In the genomic region with DNA sequence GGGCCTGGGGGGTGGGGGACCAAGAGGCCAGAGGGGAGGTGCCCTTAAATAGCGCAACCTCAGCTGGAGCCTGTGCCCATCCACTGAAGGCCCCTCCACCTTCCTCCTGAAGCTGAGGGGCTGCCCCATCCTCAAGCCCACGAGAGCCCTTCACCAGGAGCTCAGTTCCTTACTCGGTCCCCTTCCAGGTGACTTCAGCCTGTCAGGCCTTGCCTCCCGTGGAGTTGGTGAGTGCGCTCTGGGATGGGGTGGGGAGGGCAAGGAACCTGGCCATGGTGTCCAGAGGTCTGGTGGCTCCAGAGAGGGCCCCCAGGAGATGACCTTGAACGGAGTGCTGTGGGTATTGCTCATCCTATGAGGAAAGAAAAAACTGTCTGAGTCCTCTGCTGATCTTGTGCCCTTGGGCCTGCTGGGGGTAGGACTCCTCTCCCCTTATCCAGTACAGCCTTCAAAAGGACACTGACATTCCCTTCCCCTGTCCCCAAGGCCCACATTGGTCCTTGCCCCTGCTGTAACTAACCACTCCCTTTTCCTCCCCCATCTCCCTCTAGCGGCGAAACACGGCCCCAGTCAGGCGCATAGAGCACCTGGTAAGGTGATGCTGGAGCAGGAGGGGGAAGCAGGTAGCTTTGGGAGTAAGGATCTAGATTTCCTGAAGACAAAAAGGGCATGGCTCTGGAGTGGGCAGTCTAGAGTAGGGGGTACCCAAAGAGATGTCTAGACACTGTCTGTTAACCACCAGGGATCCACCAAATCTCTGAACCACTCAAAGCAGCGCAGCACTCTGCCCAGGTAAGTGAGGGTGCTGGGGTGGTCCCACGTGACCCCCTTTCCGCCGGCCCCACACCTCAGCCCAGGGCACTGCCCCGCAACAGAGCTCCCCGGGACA, we compare ENCODE assay signal across 1 cellular context.
TF ChIP-seq lines count a peak whose summit lies in the region.

No MANE protein-coding gene starts in this region.

TF ChIP-seq in K562, 482 proteins besides CTCF, POLR2A, EP300 and RAD21 (continued from another document):
- TF ChIP-seq ZBTB7A (IDR thresholded peaks at IDR 0.05; ENCODE audit: borderline replicate concordance, control insufficient read depth, low read depth, low read length) (peak; percentile 16; the same call in 1 of the 2 replicates), FOXP1 (CRISPR knock-in tag; IDR thresholded peaks at IDR 0.05) (peak; percentile 64; the same call in 1 of the 2 replicates), RFX1 (IDR thresholded peaks at IDR 0.05) (no peak), EZH2 (IDR thresholded peaks at IDR 0.05; ENCODE audit: borderline replicate concordance, low read depth, low read length) (no peak), ZNF696 (CRISPR knock-in tag; conservative IDR thresholded peaks at IDR 0.05) (no peak), DDX20 (tag; IDR thresholded peaks at IDR 0.05; ENCODE audit: low read depth) (no peak), RBBP5 (IDR thresholded peaks at IDR 0.05; ENCODE audit: borderline replicate concordance, insufficient read depth, low read length, poor library complexity, severe bottlenecking) (no peak), MEIS2 (IDR thresholded peaks at IDR 0.05; ENCODE audit: partially characterized antibody) (no peak), NR3C1 (CRISPR knock-in tag; IDR thresholded peaks at IDR 0.05) (no peak), ZNF121 (CRISPR knock-in tag; conservative IDR thresholded peaks at IDR 0.05) (no peak), TOE1 (IDR thresholded peaks at IDR 0.05; ENCODE audit: borderline replicate concordance) (0 out of 2 replicates have a peak, but pooled peaks have one; percentile 45), TOE1 (CRISPR knock-in tag; IDR thresholded peaks at IDR 0.05; ENCODE audit: borderline replicate concordance, low read depth) (no peak), USF1 (CRISPR knock-in tag; IDR thresholded peaks at IDR 0.05) (peak; percentile 73), ID3 (CRISPR knock-in tag; IDR thresholded peaks at IDR 0.05) (no peak), ID3 (tag; IDR thresholded peaks at IDR 0.05) (no peak), ZEB2 (IDR thresholded peaks at IDR 0.05) (peak; percentile 90), E2F6 (IDR thresholded peaks at IDR 0.05; ENCODE audit: borderline replicate concordance in 1 of 2, extremely low read depth in 1 of 2, insufficient read depth in 1 of 2, insufficient read length in 1 of 2, low read depth in 1 of 2, low read length in 1 of 2, poor library complexity in 1 of 2, severe bottlenecking in 1 of 2) (peak in 1 of 2 experiments; percentile 4), SRSF7 (optimal IDR thresholded peaks at IDR 0.05; ENCODE audit: low read depth, low read length) (no peak), PTRF (tag; IDR thresholded peaks at IDR 0.05) (no peak), STAT5A (IDR thresholded peaks at IDR 0.05; ENCODE audit: borderline replicate concordance, low read length) (no peak), KDM1A (IDR thresholded peaks at IDR 0.05) (0 out of 4 replicates have a peak, but pooled peaks of 1 of the 2 experiments have one; percentile 30), XRCC5 (IDR thresholded peaks at IDR 0.05; ENCODE audit: low read depth, low read length) (peak; percentile 37; the same call in 1 of the 2 replicates)
- TF ChIP-seq, protein P1, sequence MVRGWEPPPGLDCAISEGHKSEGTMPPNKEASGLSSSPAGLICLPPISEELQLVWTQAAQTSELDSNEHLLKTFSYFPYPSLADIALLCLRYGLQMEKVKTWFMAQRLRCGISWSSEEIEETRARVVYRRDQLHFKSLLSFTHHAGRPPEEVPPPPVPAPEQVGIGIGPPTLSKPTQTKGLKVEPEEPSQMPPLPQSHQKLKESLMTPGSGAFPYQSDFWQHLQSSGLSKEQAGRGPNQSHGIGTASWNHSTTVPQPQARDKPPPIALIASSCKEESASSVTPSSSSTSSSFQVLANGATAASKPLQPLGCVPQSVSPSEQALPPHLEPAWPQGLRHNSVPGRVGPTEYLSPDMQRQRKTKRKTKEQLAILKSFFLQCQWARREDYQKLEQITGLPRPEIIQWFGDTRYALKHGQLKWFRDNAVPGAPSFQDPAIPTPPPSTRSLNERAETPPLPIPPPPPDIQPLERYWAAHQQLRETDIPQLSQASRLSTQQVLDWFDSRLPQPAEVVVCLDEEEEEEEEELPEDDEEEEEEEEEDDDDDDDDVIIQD (CRISPR knock-in tag; IDR thresholded peaks at IDR 0.05) = no peak
- TF ChIP-seq, protein P2, sequence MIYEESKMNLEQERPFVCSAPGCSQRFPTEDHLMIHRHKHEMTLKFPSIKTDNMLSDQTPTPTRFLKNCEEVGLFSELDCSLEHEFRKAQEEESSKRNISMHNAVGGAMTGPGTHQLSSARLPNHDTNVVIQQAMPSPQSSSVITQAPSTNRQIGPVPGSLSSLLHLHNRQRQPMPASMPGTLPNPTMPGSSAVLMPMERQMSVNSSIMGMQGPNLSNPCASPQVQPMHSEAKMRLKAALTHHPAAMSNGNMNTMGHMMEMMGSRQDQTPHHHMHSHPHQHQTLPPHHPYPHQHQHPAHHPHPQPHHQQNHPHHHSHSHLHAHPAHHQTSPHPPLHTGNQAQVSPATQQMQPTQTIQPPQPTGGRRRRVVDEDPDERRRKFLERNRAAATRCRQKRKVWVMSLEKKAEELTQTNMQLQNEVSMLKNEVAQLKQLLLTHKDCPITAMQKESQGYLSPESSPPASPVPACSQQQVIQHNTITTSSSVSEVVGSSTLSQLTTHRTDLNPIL (CRISPR knock-in tag; IDR thresholded peaks at IDR 0.05) = no peak
- TF ChIP-seq, protein P3, sequence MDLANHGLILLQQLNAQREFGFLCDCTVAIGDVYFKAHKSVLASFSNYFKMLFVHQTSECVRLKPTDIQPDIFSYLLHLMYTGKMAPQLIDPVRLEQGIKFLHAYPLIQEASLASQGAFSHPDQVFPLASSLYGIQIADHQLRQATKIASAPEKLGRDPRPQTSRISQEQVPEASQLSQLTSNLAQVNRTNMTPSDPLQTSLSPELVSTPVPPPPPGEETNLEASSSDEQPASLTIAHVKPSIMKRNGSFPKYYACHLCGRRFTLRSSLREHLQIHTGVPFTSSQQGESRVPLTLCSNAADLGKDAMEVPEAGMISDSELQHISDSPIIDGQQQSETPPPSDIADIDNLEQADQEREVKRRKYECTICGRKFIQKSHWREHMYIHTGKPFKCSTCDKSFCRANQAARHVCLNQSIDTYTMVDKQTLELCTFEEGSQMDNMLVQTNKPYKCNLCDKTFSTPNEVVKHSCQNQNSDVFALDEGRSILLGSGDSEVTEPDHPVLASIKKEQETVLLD (IDR thresholded peaks at IDR 0.05) = no peak; the same call in 1 of the 2 replicates
TF ChIP-seq in K562: peak in this region for 15.
